ENCODE assay signal across 8 cellular contexts in genomic region chr13:21435710-21436151, GRCh38. TPM values are rescaled to one million over a fixed set of nuclear protein-coding genes. Genes with fewer than 3 reads are reported as not detected.
DNase-seq lines count a peak whose midpoint lies in the region; ATAC-seq and TF ChIP-seq lines count a peak whose summit lies in the region.

No MANE protein-coding gene starts in this region.

- no peaks in the 10 kb centered on the region for H3K4me1 ChIP-seq in muscle layer of duodenum (ENCODE audit: control insufficient read depth in 1 of 2, insufficient read depth in 2 of 2, low read length in 2 of 2)
- peaks cover 0 to 8% (median 5%) of the 10 kb centered on the region in 4 donors for H3K4me1 ChIP-seq in tibial artery

- H3K4me3 ChIP-seq in dorsolateral prefrontal cortex, result peak overlapping the region in 6 of 59 donors; percentile 3 to 37 (median 16)
- H3K4me3 ChIP-seq in muscle layer of duodenum (ENCODE audit: low read depth in 1 of 2, low read length in 2 of 2), result peak overlapping the region in 1 of 2 donors; percentile 11
- no peak overlapping the region for H3K4me3 ChIP-seq in tibial artery

- H3K4me1 Mint-ChIP-seq in CD4-positive, alpha-beta T cell (ENCODE audit: low read depth), result peaks cover 46% of the 10 kb centered on the region

- H3K27ac Mint-ChIP-seq in CD4-positive, alpha-beta T cell, result peak overlapping the region; percentile 3

- intact Hi-C loops in CD4-positive, alpha-beta T cell (cut with DNase I, micrococcal nuclease), result no loop called here
- intact Hi-C loops in dorsolateral prefrontal cortex (cut with DNase I) (loop anchor here in 1 of 2 donors (2.0 kb wide), 1 partner anchor 23 kb away; the partner anchor contains the start of gene ZDHHC20), tibial artery (cut with DNase I; ENCODE audit: low total_unique reads) (no loop called here)

- CTCF ChIA-PET in CD4-positive, alpha-beta T cell (lab: Charles Lee), result interaction anchor here (1.5 to 2.0 kb wide), 2 partner anchors 41 to 138 kb away, joined by 3 to 4 read pairs; no protein-coding TSS in a partner anchor

- no peaks in the 10 kb centered on the region for H3K27me3 Mint-ChIP-seq in CD4-positive, alpha-beta T cell

- H3K27me3 ChIP-seq in CD4-positive, alpha-beta T cell (ENCODE audit: control insufficient read depth, insufficient read depth, low read length), result no peaks in the 10 kb centered on the region
- H3K27me3 ChIP-seq in dorsolateral prefrontal cortex, result no peaks in the 10 kb centered on the region
- no peaks in the 10 kb centered on the region for H3K27me3 ChIP-seq in muscle layer of duodenum (ENCODE audit: low read depth, low read length)
- H3K27me3 ChIP-seq in tibial artery, result no peaks in the 10 kb centered on the region

- H3K36me3 Mint-ChIP-seq in CD4-positive, alpha-beta T cell (ENCODE audit: low read depth), result peaks cover 66% of the 10 kb centered on the region

- POLR2A ChIA-PET in CD4-positive, alpha-beta T cell (lab: Charles Lee), result no interaction called here

- H3K4me3 Mint-ChIP-seq in CD4-positive, alpha-beta T cell, result no peak overlapping the region

- no peak overlapping the region for H3K27ac ChIP-seq in CD4-positive, alpha-beta T cell (ENCODE audit: low read depth, low read length)
- H3K27ac ChIP-seq in dorsolateral prefrontal cortex, result peak overlapping the region; percentile 11 to 99 (median 87)
- peak overlapping the region; percentile 43 for H3K27ac ChIP-seq in muscle layer of duodenum (ENCODE audit: low read length)
- no peak overlapping the region for H3K27ac ChIP-seq in tibial artery

- peak in 7 of 10 experiments; percentile 10 to 46 (median 24) for DNase-seq in CD4-positive, alpha-beta T cell
- DNase-seq in activated CD4-positive, CD25-positive, alpha-beta regulatory T cell treated with anti-CD3 and anti-CD28 coated beads, Interleukin-2, amount 50 U/mL, for 16 hours (ENCODE audit: low read depth, low spot score), result peak; percentile 12
- DNase-seq in dorsolateral prefrontal cortex (peak in 2 of 10 donors; percentile 42 to 59), tibial artery (peak; percentile 68 to 69), NCI-H2107 treated with DMSO at 0.1 percent for 48 hours (lab: John Stamatoyannopoulos, UW; ENCODE audit: unreplicated experiment) (no peak)

- peaks cover 5% of the 10 kb centered on the region for H3K9me3 ChIP-seq in CD4-positive, alpha-beta T cell (ENCODE audit: control insufficient read depth, low read length)
- H3K9me3 ChIP-seq in muscle layer of duodenum (ENCODE audit: control insufficient read depth in 1 of 2, low read length in 2 of 2) (peaks cover 0 to 11% of the 10 kb centered on the region in 2 donors), tibial artery (peaks cover 0 to 10% (median 0%) of the 10 kb centered on the region in 3 donors)

- TF ChIP-seq CTCF in CD4-positive, alpha-beta T cell (IDR thresholded peaks at IDR 0.05), result no peak
- TF ChIP-seq CTCF in dorsolateral prefrontal cortex (IDR thresholded peaks at IDR 0.05 in 54 of 56, conservative IDR thresholded peaks at IDR 0.05 in 2 of 56; ENCODE audit: low read depth in 1 of 56, partially characterized antibody in 56 of 56) (no peak), tibial artery (IDR thresholded peaks at IDR 0.05) (no peak)

- ATAC-seq in CD4-positive, alpha-beta T cell (ENCODE audit: poor library complexity), result peak; percentile 73
- ATAC-seq in GM19468 (IDR thresholded peaks at IDR 0.05; ENCODE audit: extremely low read depth, unreplicated experiment) (peak; percentile 78), HG03571 (IDR thresholded peaks at IDR 0.05; ENCODE audit: unreplicated experiment) (peak; percentile 94)

- H3K36me3 ChIP-seq in muscle layer of duodenum (ENCODE audit: control insufficient read depth in 1 of 2, insufficient read depth in 2 of 2, low read length in 2 of 2), result no peaks in the 10 kb centered on the region
- H3K36me3 ChIP-seq in tibial artery, result no peaks in the 10 kb centered on the region

- H3K9me3 Mint-ChIP-seq in CD4-positive, alpha-beta T cell, result peaks cover 8% of the 10 kb centered on the region

RNA-seq across cellular contexts. Expression of gene ZDHHC20, which starts 23.4 kb away (rescaled TPM):
- total RNA-seq in CD4-positive, alpha-beta T cell, result 10 to 100 TPM; 62.8 to 65.1 TPM
- total RNA-seq in dorsolateral prefrontal cortex, result 100 to 1,000 TPM in 23 of 120 experiments, 10 to 100 TPM in 97; 34.9 to 214 (median 72.5) TPM

Comparison
In these comparisons a context has a peak if more than half of its experiments do, and no peak if none do; other contexts are left out.
1. H3K27ac ChIP-seq: peak in dorsolateral prefrontal cortex (59 of 59) and muscle layer of duodenum (single experiment); none in CD4-positive, alpha-beta T cell (single experiment) and tibial artery (0 of 2).
2. Peak in every context shown above with its lines, with median percentiles within 50 percentile points of each other: ATAC-seq.